2 cellular contexts compared by ENCODE assay signal in the genomic region with DNA sequence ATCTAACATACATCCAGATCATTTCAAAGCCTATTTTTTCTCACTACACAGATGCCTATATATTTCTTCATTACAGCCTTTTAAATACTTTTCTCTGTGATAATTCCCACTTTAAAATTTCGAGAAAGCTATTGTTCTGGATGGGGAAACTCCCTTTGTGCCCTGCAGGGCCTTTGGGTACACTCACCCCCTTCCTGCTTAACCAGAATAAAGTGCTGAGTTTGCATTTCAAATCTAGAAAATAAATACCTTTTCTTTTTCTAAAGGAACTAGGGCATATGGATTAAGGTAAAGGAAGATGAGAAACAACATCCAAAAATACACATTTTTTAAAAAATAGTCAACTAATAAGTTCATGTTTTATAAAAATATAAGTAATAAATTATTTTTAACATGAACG.
TF ChIP-seq lines count a peak whose summit lies in the region.

No MANE protein-coding gene starts in this region.

TF ChIP-seq in IMR-90, 13 proteins besides CTCF, POLR2A, EP300 and RAD21:
- peak; percentile 95 for TF ChIP-seq MAFK (IDR thresholded peaks at IDR 0.05; ENCODE audit: low read depth, low read length)
- TF ChIP-seq MAZ (IDR thresholded peaks at IDR 0.05; ENCODE audit: borderline replicate concordance, low read depth, low read length), result no peak
- TF ChIP-seq, protein P1, sequence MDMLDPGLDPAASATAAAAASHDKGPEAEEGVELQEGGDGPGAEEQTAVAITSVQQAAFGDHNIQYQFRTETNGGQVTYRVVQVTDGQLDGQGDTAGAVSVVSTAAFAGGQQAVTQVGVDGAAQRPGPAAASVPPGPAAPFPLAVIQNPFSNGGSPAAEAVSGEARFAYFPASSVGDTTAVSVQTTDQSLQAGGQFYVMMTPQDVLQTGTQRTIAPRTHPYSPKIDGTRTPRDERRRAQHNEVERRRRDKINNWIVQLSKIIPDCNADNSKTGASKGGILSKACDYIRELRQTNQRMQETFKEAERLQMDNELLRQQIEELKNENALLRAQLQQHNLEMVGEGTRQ (IDR thresholded peaks at IDR 0.05; ENCODE audit: low read depth, low read length), result no peak

TF ChIP-seq in H1, 55 proteins besides CTCF, POLR2A, EP300 and RAD21:
- TF ChIP-seq MAFK (IDR thresholded peaks at IDR 0.05; ENCODE audit: low read depth, low read length) (peak; percentile 98), SP2 (IDR thresholded peaks at IDR 0.05; ENCODE audit: low read length) (no peak)
